35 cellular contexts compared by ENCODE assay signal in genomic region chr17:42040818-42041217, GRCh38. TPM values are rescaled to one million over a fixed set of nuclear protein-coding genes. Genes with fewer than 3 reads are reported as not detected.
"Had no signal": no experiment of that assay in that cellular context is flagged by ENCODE, and none has a peak within 500 bp of the region (broad histone marks: within the 10 kb centered on the region; RNA-seq: fewer than 3 reads in every experiment).

No MANE protein-coding gene starts in this region.

- DNase-seq: activated CD4-positive, alpha-beta memory T cell treated with anti-CD3 and anti-CD28 coated beads, Interleukin-2, amount 10 ng/mL, durations not matched to agents 7 days and 5 days; activated CD4-positive, alpha-beta T cell treated with anti-CD3 and anti-CD28 coated beads for 1 hour; activated CD4-positive, alpha-beta T cell treated with anti-CD3 and anti-CD28 coated beads for 48 hours; activated CD4-positive, CD25-positive, alpha-beta regulatory T cell; activated CD8-positive, alpha-beta memory T cell treated with anti-CD3 and anti-CD28 coated beads for 24 hours; activated CD8-positive, alpha-beta memory T cell treated with anti-CD3 and anti-CD28 coated beads, Interleukin-2, amount 10 ng/mL, durations not matched to agents 7 days and 5 days; activated CD8-positive, alpha-beta memory T cell treated with anti-CD3 and anti-CD28 coated beads, Interleukin-2, amount 50 U/mL, for 48 hours; activated effector memory CD4-positive, alpha-beta T cell treated with Interleukin-2 at 50 U/mL for 16 hours; activated naive CD4-positive, alpha-beta T cell treated with anti-CD3 and anti-CD28 coated beads, Interleukin-2, amount 10 ng/mL, durations not matched to agents 7 days and 5 days; activated naive CD8-positive, alpha-beta T cell treated with anti-CD3 and anti-CD28 coated beads, Interleukin-2, amount 50 U/mL, for 24 hours; activated T-cell treated with anti-CD3 and anti-CD28 coated beads, Interleukin-2, amount 50 U/mL, for 48 hours; anterior cingulate cortex; central memory CD4-positive, alpha-beta T cell; NCI-H1092 treated with DMSO at 0.1 percent for 48 hours; NCI-H1417; NCI-H146; NCI-H187; NCI-H2029 treated with DMSO at 0.1 percent for 48 hours; NCI-H2107; NCI-H2171; NCI-H510A; NCI-H526; NCI-H748 treated with DMSO at 0.1 percent for 48 hours; NK-92 treated with Interleukin-12 subunit alpha and Interleukin-12 subunit beta, amount 100 ng/mL, for 24 hours; PC-3; Peyer's patch; RPMI8226; SIG-M5; T1000; WERI-Rb-1 had no signal

- H3K36me3 ChIP-seq: Peyer's patch, WERI-Rb-1 had no signal

- H3K4me3 Mint-ChIP-seq: activated CD4-positive, alpha-beta memory T cell treated with anti-CD3 and anti-CD28 coated beads, Interleukin-2, amount 10 ng/mL, durations not matched to agents 7 days and 5 days; activated CD8-positive, alpha-beta memory T cell treated with anti-CD3 and anti-CD28 coated beads, Interleukin-2, amount 10 ng/mL, durations not matched to agents 7 days and 5 days; activated naive CD4-positive, alpha-beta T cell treated with anti-CD3 and anti-CD28 coated beads, Interleukin-2, amount 10 ng/mL, durations not matched to agents 7 days and 5 days; activated naive CD8-positive, alpha-beta T cell; activated naive CD8-positive, alpha-beta T cell treated with anti-CD3 and anti-CD28 coated beads, Interleukin-2, amount 50 U/mL, for 24 hours; brain had no signal

- H3K27ac ChIP-seq: Peyer's patch, WERI-Rb-1 had no signal

- H3K9me3 Mint-ChIP-seq: activated CD4-positive, alpha-beta memory T cell treated with anti-CD3 and anti-CD28 coated beads, Interleukin-2, amount 10 ng/mL, durations not matched to agents 7 days and 5 days; activated naive CD4-positive, alpha-beta T cell treated with anti-CD3 and anti-CD28 coated beads, Interleukin-2, amount 10 ng/mL, durations not matched to agents 7 days and 5 days; activated naive CD8-positive, alpha-beta T cell treated with anti-CD3 and anti-CD28 coated beads, Interleukin-2, amount 50 U/mL, for 24 hours; brain had no signal

- H3K27ac Mint-ChIP-seq: activated CD4-positive, alpha-beta memory T cell treated with anti-CD3 and anti-CD28 coated beads, Interleukin-2, amount 10 ng/mL, durations not matched to agents 7 days and 5 days; activated CD8-positive, alpha-beta memory T cell treated with anti-CD3 and anti-CD28 coated beads, Interleukin-2, amount 10 ng/mL, durations not matched to agents 7 days and 5 days; activated naive CD4-positive, alpha-beta T cell treated with anti-CD3 and anti-CD28 coated beads, Interleukin-2, amount 10 ng/mL, durations not matched to agents 7 days and 5 days; activated naive CD8-positive, alpha-beta T cell; activated naive CD8-positive, alpha-beta T cell treated with anti-CD3 and anti-CD28 coated beads, Interleukin-2, amount 50 U/mL, for 24 hours; brain had no signal

- H3K36me3 Mint-ChIP-seq: activated CD8-positive, alpha-beta memory T cell treated with anti-CD3 and anti-CD28 coated beads, Interleukin-2, amount 10 ng/mL, durations not matched to agents 7 days and 5 days; activated naive CD4-positive, alpha-beta T cell treated with anti-CD3 and anti-CD28 coated beads, Interleukin-2, amount 10 ng/mL, durations not matched to agents 7 days and 5 days; activated naive CD8-positive, alpha-beta T cell; brain had no signal

- H3K27me3 ChIP-seq: Peyer's patch had no signal

- H3K4me1 ChIP-seq: Peyer's patch had no signal

- H3K4me1 Mint-ChIP-seq: activated CD4-positive, alpha-beta memory T cell treated with anti-CD3 and anti-CD28 coated beads, Interleukin-2, amount 10 ng/mL, durations not matched to agents 7 days and 5 days; activated CD8-positive, alpha-beta memory T cell treated with anti-CD3 and anti-CD28 coated beads, Interleukin-2, amount 10 ng/mL, durations not matched to agents 7 days and 5 days; activated naive CD4-positive, alpha-beta T cell treated with anti-CD3 and anti-CD28 coated beads, Interleukin-2, amount 10 ng/mL, durations not matched to agents 7 days and 5 days; activated naive CD8-positive, alpha-beta T cell treated with anti-CD3 and anti-CD28 coated beads, Interleukin-2, amount 50 U/mL, for 24 hours had no signal

- H3K9me3 ChIP-seq: Peyer's patch had no signal

- H3K27me3 Mint-ChIP-seq: brain had no signal

RNA-seq across cellular contexts. Expression of gene ZNF385C, which starts 57.5 kb away (rescaled TPM):
- total RNA-seq: activated CD4-positive, alpha-beta memory T cell treated with anti-CD3 and anti-CD28 coated beads, Interleukin-2, amount 10 ng/mL, durations not matched to agents 7 days and 5 days; M059J; T-helper 1 cell treated with Interleukin-12 subunit alpha and Interleukin-12 subunit beta and Interleukin-4 antibody, amounts not matched to agents 30 ng/mL and 1 ng/mL, for 36 hours; T-helper 2 cell treated with Interferon-gamma antibody and Interleukin-4, amounts not matched to agents 100 ng/mL and 5 ng/mL, for 36 hours had no signal
